8 cellular contexts compared by ENCODE assay signal in genomic region chr20:34111712-34112599, GRCh38. TPM values are rescaled to one million over a fixed set of nuclear protein-coding genes. Genes with fewer than 3 reads are reported as not detected.
A peak's percentile ranks its signal among the peaks of the same experiment; 100 is the strongest.
DNase-seq lines count a peak whose midpoint lies in the region; FAIRE-seq and TF ChIP-seq lines count a peak whose summit lies in the region.

EIF2S2 (minus strand) TSS chr20:34112243; CDS start chr20:34112110, 133 bp downstream.

- peak within 1 kb of the TSS; percentile 46 for H4K91ac ChIP-seq in neuronal stem cell (ENCODE audit: low read depth, low read length, poor library complexity)

- H3K4me3 ChIP-seq in HFF-Myc (replicated peaks; ENCODE audit: low read depth, low read length) (peak within 1 kb of the TSS; percentile 99), neuronal stem cell (ENCODE audit: low read length in 2 of 2) (peak within 1 kb of the TSS; percentile 92 to 100)

- H3K14ac ChIP-seq in neuronal stem cell (ENCODE audit: low read length) = peak within 1 kb of the TSS; percentile 59

- FAIRE-seq in frontal cortex (lab: Jason Lieb, UNC) = no peak

- no peak within 1 kb of the TSS for H3K4ac ChIP-seq in neuronal stem cell (ENCODE audit: low read length)

- peak within 1 kb of the TSS; percentile 80 for H3K27ac ChIP-seq in neuronal stem cell (replicated peaks; ENCODE audit: low read length)

- peaks cover 38% of the 10 kb centered on the region for H3K4me1 Mint-ChIP-seq in activated naive CD4-positive, alpha-beta T cell treated with anti-CD3 and anti-CD28 coated beads for 36 hours (ENCODE audit: low read depth)

- intact Hi-C loops in activated naive CD4-positive, alpha-beta T cell treated with anti-CD3 and anti-CD28 coated beads for 36 hours (cut with micrococcal nuclease) = loop anchor here (1.0 to 10.0 kb wide), 11 partner anchors 43 to 980 kb away; partner anchors contain the start of genes AHCY, CHMP4B, DYNLRB1 and E2F1

- H3K79me1 ChIP-seq in neuronal stem cell (ENCODE audit: low read depth, low read length) = no peaks in the 10 kb centered on the region

- H2BK120ac ChIP-seq in neuronal stem cell (ENCODE audit: low read depth, low read length) = peak within 1 kb of the TSS; percentile 9

- TF ChIP-seq CTCF in HFF-Myc (IDR thresholded peaks at IDR 0.05; ENCODE audit: low read depth, low read length, missing control alignments) (no peak), subcutaneous adipose tissue (IDR thresholded peaks at IDR 0.05; ENCODE audit: low read depth) (no peak)

- no peaks in the 10 kb centered on the region for H3K9me3 ChIP-seq in neuronal stem cell (replicated peaks in 1 of 2; ENCODE audit: control insufficient read depth in 2 of 2, insufficient read depth in 1 of 2, low read depth in 1 of 2, low read length in 2 of 2)

- H3K27ac Mint-ChIP-seq in activated naive CD4-positive, alpha-beta T cell treated with anti-CD3 and anti-CD28 coated beads for 36 hours = peak within 1 kb of the TSS; percentile 93

- H3K36me3 ChIP-seq in neuronal stem cell (replicated peaks in 1 of 2; ENCODE audit: control insufficient read depth in 2 of 2, insufficient read depth in 2 of 2, low read length in 2 of 2) = peaks cover 2 to 28% of the 10 kb centered on the region in 2 donors

- peak within 1 kb of the TSS; percentile 74 for H3K18ac ChIP-seq in neuronal stem cell (ENCODE audit: low read length)

- peaks cover 3 to 8% of the 10 kb centered on the region in 2 donors for H3K4me1 ChIP-seq in neuronal stem cell (ENCODE audit: control insufficient read depth in 2 of 2, insufficient read depth in 1 of 2, low read depth in 1 of 2, low read length in 2 of 2)

- peak within 1 kb of the TSS; percentile 89 for H3K23ac ChIP-seq in neuronal stem cell (ENCODE audit: low read depth, low read length, poor library complexity)

- peak within 1 kb of the TSS; percentile 94 for H2AFZ ChIP-seq in neuronal stem cell (ENCODE audit: low read length)

- peak within 1 kb of the TSS; percentile 56 for H2BK5ac ChIP-seq in neuronal stem cell (ENCODE audit: low read length)

- H3K36me3 Mint-ChIP-seq in activated naive CD4-positive, alpha-beta T cell treated with anti-CD3 and anti-CD28 coated beads for 36 hours (ENCODE audit: low read depth) = peaks cover 41% of the 10 kb centered on the region

- H3K27me3 ChIP-seq in neuronal stem cell (ENCODE audit: control insufficient read depth in 3 of 3, insufficient read depth in 3 of 3, low read depth in 1 of 3, low read length in 3 of 3) = no peaks in the 10 kb centered on the region

- CTCF ChIA-PET in activated naive CD4-positive, alpha-beta T cell treated with anti-CD3 and anti-CD28 coated beads for 36 hours (lab: Charles Lee) = interaction anchor here (1.0 to 1.4 kb wide), 4 partner anchors 17 to 250 kb away, joined by 3 to 5 read pairs (median 4); no protein-coding TSS in a partner anchor

- H4K8ac ChIP-seq in neuronal stem cell (ENCODE audit: low read depth, low read length) = no peak within 1 kb of the TSS

- H3K4me2 ChIP-seq in neuronal stem cell (ENCODE audit: insufficient read depth, low read length, poor library complexity, severe bottlenecking) = peak within 1 kb of the TSS; percentile 66

- H3K9me3 Mint-ChIP-seq in activated naive CD4-positive, alpha-beta T cell treated with anti-CD3 and anti-CD28 coated beads for 36 hours = no peaks in the 10 kb centered on the region

- no CpG with 5 or more reads among the region's 81 CpGs for WGBS in neuronal stem cell (ENCODE audit: extremely low coverage in 2 of 2, insufficient read length in 2 of 2, insufficient replicate concordance in 1 of 2), 2 donors

- H3K27me3 Mint-ChIP-seq in activated naive CD4-positive, alpha-beta T cell treated with anti-CD3 and anti-CD28 coated beads for 36 hours (ENCODE audit: low read depth) = no peaks in the 10 kb centered on the region

- H2BK12ac ChIP-seq in neuronal stem cell (ENCODE audit: low read length) = no peak within 1 kb of the TSS

- H2AK5ac ChIP-seq in neuronal stem cell (ENCODE audit: low read depth, low read length) = peak within 1 kb of the TSS; percentile 32

- peak within 1 kb of the TSS; percentile 96 for H3K4me3 Mint-ChIP-seq in activated naive CD4-positive, alpha-beta T cell treated with anti-CD3 and anti-CD28 coated beads for 36 hours

- peak within 1 kb of the TSS; percentile 96 for H3K9ac ChIP-seq in neuronal stem cell (ENCODE audit: low read depth, low read length, poor library complexity)

- H2BK15ac ChIP-seq in neuronal stem cell (ENCODE audit: low read length) = no peak within 1 kb of the TSS

- DNase-seq in GM03348 (ENCODE audit: low spot score) = peak; percentile 98
- DNase-seq in HFF-Myc (ENCODE audit: extremely low read depth, low read depth) = peak; percentile 90
- peak; percentile 99 for DNase-seq in NAMALWA (ENCODE audit: low spot score)
- DNase-seq in SK-N-DZ (ENCODE audit: low spot score) = peak; percentile 100
- peak; percentile 97 for DNase-seq in activated naive CD4-positive, alpha-beta T cell treated with anti-CD3 and anti-CD28 coated beads for 36 hours
- peak; percentile 93 to 95 for DNase-seq in frontal cortex (ENCODE audit: low spot score in 2 of 2)
- DNase-seq in neuronal stem cell (ENCODE audit: low spot score) = peak; percentile 98

RNA-seq across cellular contexts. Expression of gene EIF2S2, which starts in this region (rescaled TPM):
- 142 and 152 TPM in 2 replicates for polyA plus RNA-seq in SK-N-DZ (2014; cell fraction: cytosol; rRNA removed)
- 80.7 and 85.4 TPM in 2 replicates for polyA plus RNA-seq in SK-N-DZ (2014; cell fraction: nucleus; rRNA removed)
- 100 to 1,000 TPM; 202 to 207 TPM for total RNA-seq in activated naive CD4-positive, alpha-beta T cell treated with anti-CD3 and anti-CD28 coated beads for 36 hours
- total RNA-seq in frontal cortex = 48.9 TPM
- polyA plus RNA-seq in neuronal stem cell (2013, experiment 1 of 2) = 134 TPM
- 135 TPM for polyA plus RNA-seq in neuronal stem cell (2013, experiment 2 of 2)
- 10 to 100 TPM; 41.6 to 86.6 (median 49.7) TPM for total RNA-seq in subcutaneous adipose tissue

Comparison
In these comparisons a context has a peak if more than half of its experiments do, and no peak if none do; other contexts are left out.
1. Peak in every context shown above with its lines: DNase-seq, H3K4me3 ChIP-seq and H3K27ac ChIP-seq.